9 cellular contexts compared by ENCODE assay signal in genomic region chr10:110353244-110354119, GRCh38. TPM values are rescaled to one million over a fixed set of nuclear protein-coding genes. Genes with fewer than 3 reads are reported as not detected.
DNase-seq lines count a peak whose midpoint lies in the region; FAIRE-seq and TF ChIP-seq lines count a peak whose summit lies in the region.
"Had no signal": no experiment of that assay in that cellular context is flagged by ENCODE, and none has a peak within 500 bp of the region (broad histone marks: within the 10 kb centered on the region; RNA-seq: fewer than 3 reads in every experiment).

No MANE protein-coding gene starts in this region.

- H3K4me2 ChIP-seq in parathyroid adenoma (ENCODE audit: low read length), result no peak overlapping the region

- H3K4me3 Mint-ChIP-seq in T-helper 1 cell treated with Interleukin-12 subunit alpha and Interleukin-12 subunit beta and Interleukin-4 antibody, amounts not matched to agents 30 μg/mL and 1 μg/mL, for 36 hours, result peak overlapping the region; percentile 88
- peak overlapping the region; percentile 17 for H3K4me3 Mint-ChIP-seq in chondrocyte (ENCODE audit: unreplicated experiment)

- TF ChIP-seq CTCF in HFF-Myc (IDR thresholded peaks at IDR 0.05; ENCODE audit: low read depth, low read length, missing control alignments) (no peak), chondrocyte (IDR thresholded peaks at IDR 0.05) (no peak), parathyroid adenoma (IDR thresholded peaks at IDR 0.05) (no peak)

- DNase-seq in HFF-Myc (ENCODE audit: extremely low read depth, low read depth) (peak; percentile 49), chondrocyte (ENCODE audit: low spot score) (no peak), SKM-1 (lab: John Stamatoyannopoulos, UW; ENCODE audit: unreplicated experiment) (no peak), posterior vena cava (ENCODE audit: low spot score) (no peak), NCI-H1436 (lab: John Stamatoyannopoulos, UW) (no peak), frontal cortex (ENCODE audit: low spot score in 2 of 2) (no peak)

- peak overlapping the region; percentile 44 for H2AFZ ChIP-seq in parathyroid adenoma

- no peak for FAIRE-seq in frontal cortex (lab: Jason Lieb, UNC)

- H3K9me3 Mint-ChIP-seq in T-helper 1 cell treated with Interleukin-12 subunit alpha and Interleukin-12 subunit beta and Interleukin-4 antibody, amounts not matched to agents 30 μg/mL and 1 μg/mL, for 36 hours, result no peaks in the 10 kb centered on the region
- H3K9me3 Mint-ChIP-seq in chondrocyte (ENCODE audit: low read depth), result no peaks in the 10 kb centered on the region

- H3K27me3 ChIP-seq in parathyroid adenoma (ENCODE audit: control insufficient read depth, insufficient read depth, low read length), result no peaks in the 10 kb centered on the region

- intact Hi-C loops in posterior vena cava (cut with DNase I), result loop anchor here in 1 of 2 donors (1.0 to 10.0 kb wide), 2 partner anchors 121 to 181 kb away; no protein-coding TSS in a partner anchor

- peaks cover 15% of the 10 kb centered on the region for H3K4me1 ChIP-seq in parathyroid adenoma

- peaks cover 1% of the 10 kb centered on the region for H3K36me3 Mint-ChIP-seq in T-helper 1 cell treated with Interleukin-12 subunit alpha and Interleukin-12 subunit beta and Interleukin-4 antibody, amounts not matched to agents 30 μg/mL and 1 μg/mL, for 36 hours (ENCODE audit: low read depth)
- no peaks in the 10 kb centered on the region for H3K36me3 Mint-ChIP-seq in chondrocyte (ENCODE audit: low read depth)

- no peaks in the 10 kb centered on the region for H3K36me3 ChIP-seq in parathyroid adenoma (ENCODE audit: control insufficient read depth, insufficient read depth, low read length)

- H3K4me3 ChIP-seq in HFF-Myc (replicated peaks; ENCODE audit: low read depth, low read length) (peak overlapping the region; percentile 6), parathyroid adenoma (ENCODE audit: low read depth, low read length) (no peak overlapping the region)
- H3K4me3 ChIP-seq: skin epidermis had no signal

- peaks cover 55% of the 10 kb centered on the region for H3K4me1 Mint-ChIP-seq in T-helper 1 cell treated with Interleukin-12 subunit alpha and Interleukin-12 subunit beta and Interleukin-4 antibody, amounts not matched to agents 30 μg/mL and 1 μg/mL, for 36 hours (ENCODE audit: low read depth)
- H3K4me1 Mint-ChIP-seq in chondrocyte (ENCODE audit: low read depth), result peaks cover 37% of the 10 kb centered on the region

- no peak overlapping the region for H3K27ac ChIP-seq in parathyroid adenoma

- no peak overlapping the region for H3K9ac ChIP-seq in parathyroid adenoma

- peaks cover 8% of the 10 kb centered on the region for H3K27me3 Mint-ChIP-seq in T-helper 1 cell treated with Interleukin-12 subunit alpha and Interleukin-12 subunit beta and Interleukin-4 antibody, amounts not matched to agents 30 μg/mL and 1 μg/mL, for 36 hours (ENCODE audit: low read depth)
- H3K27me3 Mint-ChIP-seq in chondrocyte (ENCODE audit: low read depth), result no peaks in the 10 kb centered on the region

- H3K79me2 ChIP-seq in parathyroid adenoma, result no peaks in the 10 kb centered on the region

- H3K27ac Mint-ChIP-seq in T-helper 1 cell treated with Interleukin-12 subunit alpha and Interleukin-12 subunit beta and Interleukin-4 antibody, amounts not matched to agents 30 μg/mL and 1 μg/mL, for 36 hours, result peak overlapping the region; percentile 99
- H3K27ac Mint-ChIP-seq in chondrocyte (ENCODE audit: unreplicated experiment), result peak overlapping the region; percentile 89

- H3K9me3 ChIP-seq in parathyroid adenoma (ENCODE audit: control insufficient read depth, low read length), result no peaks in the 10 kb centered on the region

RNA-seq across cellular contexts. Expression of gene SMNDC1, which starts 48.8 kb away (rescaled TPM):
- total RNA-seq in chondrocyte (24.9 to 27.5 TPM (median 26.2 TPM) in 3 replicates), posterior vena cava (10 to 100 TPM; 26.4 to 28.1 TPM), frontal cortex (10.6 TPM)
